In the genomic region with DNA sequence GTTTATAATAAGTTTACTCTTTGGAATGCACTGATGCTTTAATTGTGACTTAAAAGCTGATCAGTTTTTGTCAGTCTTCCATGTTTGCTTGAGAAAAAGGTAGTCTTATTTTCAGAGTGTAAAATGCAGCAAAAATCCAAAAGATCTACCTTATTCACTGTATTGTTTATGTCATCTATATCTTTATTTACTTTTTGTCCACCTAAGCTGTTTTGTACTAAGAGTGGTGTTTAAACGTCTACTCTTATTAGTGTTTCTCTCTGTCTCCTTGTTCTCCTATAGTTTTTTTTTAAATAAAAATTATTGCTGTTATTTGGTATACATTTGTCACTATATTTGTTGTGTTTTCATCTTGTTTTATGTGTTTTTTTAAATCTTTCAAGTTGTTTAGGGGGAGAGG, we compare ENCODE assay signal across 19 cellular contexts. TPM values are rescaled to one million over a fixed set of nuclear protein-coding genes. Genes with fewer than 3 reads are reported as not detected.
DNase-seq lines count a peak whose midpoint lies in the region; ATAC-seq, FAIRE-seq and TF ChIP-seq lines count a peak whose summit lies in the region.
"Had no signal": no experiment of that assay in that cellular context is flagged by ENCODE, and none has a peak within 500 bp of the region (broad histone marks: within the 10 kb centered on the region; RNA-seq: fewer than 3 reads in every experiment).

No MANE protein-coding gene starts in this region.

- no peaks in the 10 kb centered on the region for H3K27me3 Mint-ChIP-seq in MCF 10A (ENCODE audit: insufficient read depth, unreplicated experiment)
- no peaks in the 10 kb centered on the region for H3K27me3 Mint-ChIP-seq in activated CD4-positive, alpha-beta T cell treated with anti-CD3 and anti-CD28 coated beads, Interleukin-2, amount 10 ng/mL, durations not matched to agents 24 days and 14 days
- H3K27me3 Mint-ChIP-seq: CD4-positive, CD25-positive, alpha-beta regulatory T cell; CD8-positive, alpha-beta memory T cell had no signal

- no peak for DNase-seq in MCF 10A (ENCODE audit: unreplicated experiment)
- DNase-seq in mammary epithelial cell, result no peak
- no peak for DNase-seq in RWPE2 (ENCODE audit: low spot score)
- DNase-seq in activated CD4-positive, alpha-beta T cell treated with anti-CD3 and anti-CD28 coated beads, Interleukin-2, amount 10 ng/mL, durations not matched to agents 24 days and 14 days, result no peak
- DNase-seq in DMS53 (lab: John Stamatoyannopoulos, UW), result no peak
- DNase-seq: 8988T; ACHN; BE2C; C1 segment of cervical spinal cord; CD4-positive, CD25-positive, alpha-beta regulatory T cell; CD8-positive, alpha-beta memory T cell; COR-L47; DMS 273 treated with DMSO at 0.1 percent for 48 hours had no signal

- peaks cover 6% of the 10 kb centered on the region for H3K36me3 ChIP-seq in mammary epithelial cell (ENCODE audit: insufficient read depth, low read length)
- peaks cover 16% of the 10 kb centered on the region for H3K36me3 ChIP-seq in RWPE2 (ENCODE audit: low read depth)
- H3K36me3 ChIP-seq: BE2C had no signal

- H2AFZ ChIP-seq in mammary epithelial cell (ENCODE audit: low read depth, low read length), result no peak overlapping the region
- H2AFZ ChIP-seq: GM23338 had no signal

- H3K9me3 Mint-ChIP-seq in MCF 10A (ENCODE audit: unreplicated experiment), result peaks cover 12% of the 10 kb centered on the region
- H3K9me3 Mint-ChIP-seq in activated CD4-positive, alpha-beta T cell treated with anti-CD3 and anti-CD28 coated beads, Interleukin-2, amount 10 ng/mL, durations not matched to agents 24 days and 14 days, result peaks cover 7% of the 10 kb centered on the region

- CTCF ChIA-PET in MCF 10A (lab: Yijun Ruan, JAX), result interaction anchor here (1.2 kb wide), 1 partner anchor 545 kb away, joined by 3 read pairs; no protein-coding TSS in a partner anchor
- CTCF ChIA-PET in mammary epithelial cell (lab: Charles Lee; ENCODE audit: low non-redundant PET), result no interaction called here

- BruUV-seq in MCF 10A (replicated peaks; lab: Mats Ljungman, UMichigan) (no TSS peak), mammary epithelial cell (replicated peaks; lab: Mats Ljungman, UMichigan) (no TSS peak)

- intact Hi-C loops in MCF 10A (cut with micrococcal nuclease) (no loop called here), mammary epithelial cell (cut with micrococcal nuclease) (no loop called here)
- intact Hi-C loops in activated CD4-positive, alpha-beta T cell treated with anti-CD3 and anti-CD28 coated beads, Interleukin-2, amount 10 ng/mL, durations not matched to agents 24 days and 14 days (cut with micrococcal nuclease), result no loop called here

- no peak for TF ChIP-seq CTCF in MCF 10A (IDR thresholded peaks at IDR 0.05; ENCODE audit: unreplicated experiment)
- TF ChIP-seq CTCF in mammary epithelial cell (conservative IDR thresholded peaks at IDR 0.05 in 1 of 2, IDR thresholded peaks at IDR 0.05 in 1 of 2; ENCODE audit: extremely low read depth in 1 of 2, insufficient read depth in 1 of 2, low read depth in 1 of 2, low read length in 2 of 2), result no peak
- TF ChIP-seq CTCF in RWPE2 (IDR thresholded peaks at IDR 0.05; ENCODE audit: poor library complexity, severe bottlenecking), result no peak

- no peak overlapping the region for H3K9ac ChIP-seq in mammary epithelial cell (ENCODE audit: insufficient read depth, low read length)

- H3K4me1 Mint-ChIP-seq in MCF 10A (ENCODE audit: insufficient read depth, unreplicated experiment), result peaks cover 13% of the 10 kb centered on the region
- H3K4me1 Mint-ChIP-seq in activated CD4-positive, alpha-beta T cell treated with anti-CD3 and anti-CD28 coated beads, Interleukin-2, amount 10 ng/mL, durations not matched to agents 24 days and 14 days, result peaks cover 11% of the 10 kb centered on the region
- H3K4me1 Mint-ChIP-seq: GM23338 had no signal

- H3K27me3 ChIP-seq in mammary epithelial cell (ENCODE audit: insufficient read depth, low read length) (no peaks in the 10 kb centered on the region), RWPE2 (ENCODE audit: insufficient read depth, poor library complexity, severe bottlenecking) (no peaks in the 10 kb centered on the region)
- H3K27me3 ChIP-seq: BE2C had no signal

- peaks cover 3% of the 10 kb centered on the region for H3K4me1 ChIP-seq in mammary epithelial cell (ENCODE audit: insufficient read depth, low read length)
- H3K4me1 ChIP-seq in RWPE2 (ENCODE audit: insufficient read depth, poor library complexity, severe bottlenecking), result peaks cover 41% of the 10 kb centered on the region
- H3K4me1 ChIP-seq: BE2C had no signal

- H3K4me3 ChIP-seq in mammary epithelial cell (replicated peaks in 1 of 3; ENCODE audit: insufficient read depth in 1 of 3, low read depth in 2 of 3, low read length in 3 of 3) (no peak overlapping the region), RWPE2 (ENCODE audit: severe bottlenecking) (no peak overlapping the region)
- H3K4me3 ChIP-seq: GM23338 had no signal

- H3K27ac ChIP-seq in mammary epithelial cell (ENCODE audit: insufficient read depth, low read depth, low read length) (no peak overlapping the region), RWPE2 (ENCODE audit: poor library complexity, severe bottlenecking) (peak overlapping the region; percentile 74)

- dilution Hi-C loops in mammary epithelial cell (cut with HindIII; ENCODE audit: low sequenced_read_pairs), result no loop called here

- POLR2A ChIA-PET in MCF 10A (lab: Yijun Ruan, JAX), result interaction anchor here (0.6 to 3.0 kb wide), 4 partner anchors 15 to 1262 kb away, joined by 3 to 10 read pairs (median 4); no protein-coding TSS in a partner anchor

- FAIRE-seq in islet of Langerhans (lab: Jason Lieb, UNC), result peak; percentile 55
- FAIRE-seq: GM12891, H54, HTR-8/SVneo had no signal

- H3K4me2 ChIP-seq in mammary epithelial cell (ENCODE audit: insufficient read depth, low read depth, low read length), result no peak overlapping the region
- H3K4me2 ChIP-seq: GM23338 had no signal

- H3K4me3 Mint-ChIP-seq in MCF 10A (ENCODE audit: unreplicated experiment), result no peak overlapping the region
- no peak overlapping the region for H3K4me3 Mint-ChIP-seq in activated CD4-positive, alpha-beta T cell treated with anti-CD3 and anti-CD28 coated beads, Interleukin-2, amount 10 ng/mL, durations not matched to agents 24 days and 14 days
- H3K4me3 Mint-ChIP-seq: CD4-positive, CD25-positive, alpha-beta regulatory T cell; CD8-positive, alpha-beta memory T cell; GM23338 had no signal

- H3K36me3 Mint-ChIP-seq in MCF 10A (ENCODE audit: insufficient read depth, unreplicated experiment), result peaks cover 16% of the 10 kb centered on the region
- H3K36me3 Mint-ChIP-seq in activated CD4-positive, alpha-beta T cell treated with anti-CD3 and anti-CD28 coated beads, Interleukin-2, amount 10 ng/mL, durations not matched to agents 24 days and 14 days (ENCODE audit: low read depth), result peaks cover 18% of the 10 kb centered on the region

- H3K27ac Mint-ChIP-seq in MCF 10A (ENCODE audit: low read depth, unreplicated experiment), result peak overlapping the region; percentile 57
- no peak overlapping the region for H3K27ac Mint-ChIP-seq in activated CD4-positive, alpha-beta T cell treated with anti-CD3 and anti-CD28 coated beads, Interleukin-2, amount 10 ng/mL, durations not matched to agents 24 days and 14 days
- H3K27ac Mint-ChIP-seq: CD4-positive, CD25-positive, alpha-beta regulatory T cell; CD8-positive, alpha-beta memory T cell; GM23338 had no signal

- in situ Hi-C loops in mammary epithelial cell (cut with MboI; ENCODE audit: low sequenced_read_pairs in 2 of 2), result no loop called here

- ATAC-seq in RWPE2 (ENCODE audit: low read depth) (no peak), GM18909 (IDR thresholded peaks at IDR 0.05; ENCODE audit: poor library complexity, unreplicated experiment) (no peak)
- ATAC-seq: GM23338 had no signal

- no peaks in the 10 kb centered on the region for H4K20me1 ChIP-seq in mammary epithelial cell (ENCODE audit: insufficient read depth, low read length)

- no peaks in the 10 kb centered on the region for H3K9me3 ChIP-seq in mammary epithelial cell (replicated peaks; ENCODE audit: insufficient read depth, low read length)
- H3K9me3 ChIP-seq in RWPE2 (ENCODE audit: severe bottlenecking), result no peaks in the 10 kb centered on the region
- H3K9me3 ChIP-seq: BE2C had no signal

- peaks cover 8% of the 10 kb centered on the region for H3K79me2 ChIP-seq in mammary epithelial cell (ENCODE audit: insufficient read depth, low read length)

- 100% methylated on average over 1 of the region's 1 CpG for WGBS in mammary epithelial cell (ENCODE audit: low coverage, missing lambda C conversion rate)

RNA-seq across cellular contexts. Expression of gene VRK2, which starts 50.4 kb away (rescaled TPM):
- total RNA-seq in MCF 10A (2022) (44.6 and 52.7 TPM in 2 replicates), mammary epithelial cell (10 to 100 TPM; 25.5 to 27.5 TPM)
- polyA plus RNA-seq in mammary epithelial cell, result 16.7 TPM
- polyA minus RNA-seq in mammary epithelial cell, result 40.5 TPM
- 21.7 and 22.0 TPM in 2 replicates for total RNA-seq in activated CD4-positive, alpha-beta T cell treated with anti-CD3 and anti-CD28 coated beads, Interleukin-2, amount 10 ng/mL, durations not matched to agents 24 days and 14 days
